ENCODE assay signal across 10 cellular contexts in the genomic region with DNA sequence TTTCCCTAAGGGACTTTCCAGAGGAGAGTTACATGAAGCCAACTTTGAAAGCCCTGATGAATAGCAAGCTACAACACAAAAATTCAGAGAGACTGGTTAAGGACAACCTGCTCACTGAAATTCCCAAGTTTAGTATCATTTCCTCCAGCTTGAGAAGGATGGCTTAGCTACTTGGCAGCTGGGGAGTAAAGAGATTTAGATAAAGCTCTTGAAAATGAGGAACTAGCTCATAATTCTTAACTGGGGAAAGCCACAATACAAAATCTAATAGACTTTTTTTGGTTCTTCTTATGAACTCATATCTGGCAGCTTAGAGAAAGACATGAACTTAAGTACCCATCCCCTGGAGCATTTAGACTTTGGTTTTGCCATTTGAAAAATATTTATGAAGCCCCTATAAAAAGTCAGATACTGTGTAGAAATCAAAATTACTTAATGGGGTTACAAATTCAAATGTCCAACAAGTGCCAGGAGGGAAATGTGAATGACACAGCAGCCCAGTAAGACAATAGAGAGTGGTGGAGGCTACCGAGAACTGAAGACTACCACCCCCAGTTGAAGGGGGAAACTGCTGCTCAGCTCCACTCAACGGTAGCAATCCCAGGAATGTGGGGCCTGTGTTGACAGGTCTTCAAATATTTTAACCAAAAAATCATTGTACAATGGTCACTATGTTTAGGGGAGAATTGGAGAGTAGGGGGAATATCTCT.
DNase-seq lines count a peak whose midpoint lies in the region; ATAC-seq and TF ChIP-seq lines count a peak whose summit lies in the region.
"Had no signal": no experiment of that assay in that cellular context is flagged by ENCODE, and none has a peak within 500 bp of the region (broad histone marks: within the 10 kb centered on the region; RNA-seq: fewer than 3 reads in every experiment).

No MANE protein-coding gene starts in this region.

- no peaks in the 10 kb centered on the region for H4K20me1 ChIP-seq in OCI-LY3 (ENCODE audit: insufficient read depth, low read length)

- TF ChIP-seq CTCF in cardiac muscle cell (IDR thresholded peaks at IDR 0.05; ENCODE audit: low read depth, low read length) (no peak), left ventricle myocardium inferior (IDR thresholded peaks at IDR 0.05; ENCODE audit: borderline replicate concordance) (no peak), OCI-LY3 (IDR thresholded peaks at IDR 0.05; ENCODE audit: low read depth, low read length) (no peak)

- H3K9me3 ChIP-seq in cardiac muscle cell (ENCODE audit: low read depth) (no peaks in the 10 kb centered on the region), left ventricle myocardium inferior (replicated peaks) (no peaks in the 10 kb centered on the region), OCI-LY3 (ENCODE audit: insufficient read depth, low read length) (no peaks in the 10 kb centered on the region)

- no peaks in the 10 kb centered on the region for H3K79me2 ChIP-seq in OCI-LY3 (ENCODE audit: low read length)

- H3K4me3 Mint-ChIP-seq in stimulated activated naive B cell treated with anti-CD40 and anti-IgM and Interleukin-4, amounts not matched to agents 10 μg/mL and 1 μg/mL and 100 μg/mL, for 72 hours = peak overlapping the region in 1 of 2 donors; percentile 31

- peak overlapping the region; percentile 46 for H3K4me2 ChIP-seq in OCI-LY3 (ENCODE audit: low read length)

- H3K4me3 ChIP-seq in cardiac muscle cell (no peak overlapping the region), left ventricle myocardium inferior (no peak overlapping the region), OCI-LY3 (ENCODE audit: low read length) (peak overlapping the region; percentile 18; the same call in 1 of the 2 replicates)

- peak overlapping the region; percentile 72 for H3K27ac ChIP-seq in cardiac muscle cell
- H3K27ac ChIP-seq in left ventricle myocardium inferior (replicated peaks) = no peak overlapping the region
- H3K27ac ChIP-seq in OCI-LY3 (ENCODE audit: low read length) = no peak overlapping the region

- H2AFZ ChIP-seq in OCI-LY3 (ENCODE audit: low read depth, low read length) = no peak overlapping the region

- peaks cover 0 to 4% of the 10 kb centered on the region in 2 donors for H3K9me3 Mint-ChIP-seq in stimulated activated naive B cell treated with anti-CD40 and anti-IgM and Interleukin-4, amounts not matched to agents 10 μg/mL and 1 μg/mL and 100 μg/mL, for 72 hours

- DNase-seq in cardiac muscle cell (ENCODE audit: low read depth in 1 of 2, low spot score in 1 of 2) (no peak), left ventricle myocardium inferior (no peak), NCI-H1417 (lab: John Stamatoyannopoulos, UW) (no peak), head of caudate nucleus (no peak), islet precursor cell (no peak)
- DNase-seq in stimulated activated naive B cell treated with anti-CD40 and anti-IgM and Interleukin-4, amounts not matched to agents 10 μg/mL and 1 μg/mL and 100 μg/mL, for 72 hours = no peak
- DNase-seq: activated CD8-positive, alpha-beta memory T cell treated with anti-CD3 and anti-CD28 coated beads, Interleukin-2, amount 50 U/mL, for 48 hours; NCI-H82 had no signal

- H3K27me3 ChIP-seq in cardiac muscle cell = no peaks in the 10 kb centered on the region
- no peaks in the 10 kb centered on the region for H3K27me3 ChIP-seq in left ventricle myocardium inferior (ENCODE audit: low read depth)
- peaks cover 17% of the 10 kb centered on the region for H3K27me3 ChIP-seq in OCI-LY3 (ENCODE audit: low read depth, low read length)

- H3K36me3 ChIP-seq in cardiac muscle cell (no peaks in the 10 kb centered on the region), left ventricle myocardium inferior (no peaks in the 10 kb centered on the region), OCI-LY3 (replicated peaks; ENCODE audit: low read depth, low read length) (no peaks in the 10 kb centered on the region)

- H3K27me3 Mint-ChIP-seq in stimulated activated naive B cell treated with anti-CD40 and anti-IgM and Interleukin-4, amounts not matched to agents 10 μg/mL and 1 μg/mL and 100 μg/mL, for 72 hours = no peaks in the 10 kb centered on the region

- intact Hi-C loops in left ventricle myocardium inferior (cut with micrococcal nuclease) (loop anchor here (5.0 kb wide), 1 partner anchor 255 kb away; no protein-coding TSS in a partner anchor), head of caudate nucleus (cut with DNase I) (loop anchor here (5.0 kb wide), 1 partner anchor 60 kb away; no protein-coding TSS in a partner anchor)

- H3K27ac Mint-ChIP-seq in stimulated activated naive B cell treated with anti-CD40 and anti-IgM and Interleukin-4, amounts not matched to agents 10 μg/mL and 1 μg/mL and 100 μg/mL, for 72 hours = no peak overlapping the region

- H3K9ac ChIP-seq in OCI-LY3 (ENCODE audit: low read length) = no peak overlapping the region

- H3K36me3 Mint-ChIP-seq in stimulated activated naive B cell treated with anti-CD40 and anti-IgM and Interleukin-4, amounts not matched to agents 10 μg/mL and 1 μg/mL and 100 μg/mL, for 72 hours = no peaks in the 10 kb centered on the region

- peaks cover 9 to 27% of the 10 kb centered on the region in 2 donors for H3K4me1 Mint-ChIP-seq in stimulated activated naive B cell treated with anti-CD40 and anti-IgM and Interleukin-4, amounts not matched to agents 10 μg/mL and 1 μg/mL and 100 μg/mL, for 72 hours

- peak; percentile 84 for ATAC-seq in HG03025 (IDR thresholded peaks at IDR 0.05; ENCODE audit: low FRiP score, unreplicated experiment)
- peak; percentile 96 for ATAC-seq in stimulated activated naive B cell treated with anti-CD40 and anti-IgM and Interleukin-4, amounts not matched to agents 10 μg/mL and 1 μg/mL and 100 μg/mL, for 72 hours (replicated peaks)

- H3K4me1 ChIP-seq in cardiac muscle cell (ENCODE audit: low read depth) (peaks cover 33% of the 10 kb centered on the region), left ventricle myocardium inferior (peaks cover 12% of the 10 kb centered on the region), OCI-LY3 (ENCODE audit: low read length) (peaks cover 25% of the 10 kb centered on the region)
